37 cellular contexts compared by ENCODE assay signal in the genomic region with DNA sequence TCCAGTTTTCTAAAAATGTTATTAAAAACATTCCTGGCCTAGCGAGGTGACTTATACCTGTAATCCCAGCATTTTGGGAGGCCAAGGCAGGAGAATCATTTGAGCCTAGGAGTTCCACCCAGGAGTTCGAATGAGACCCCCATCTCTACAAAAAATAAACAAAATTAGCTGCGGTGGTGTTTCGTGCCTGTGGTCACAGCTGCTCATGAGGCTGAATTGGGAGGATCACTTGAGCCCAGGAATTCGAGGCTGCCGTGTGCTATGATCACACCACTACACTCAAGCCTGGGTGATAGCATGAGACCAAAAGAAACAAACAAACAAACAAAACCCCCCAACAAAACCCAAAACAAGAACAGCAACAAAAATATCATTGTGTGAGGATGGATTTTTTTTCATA. TPM values are rescaled to one million over a fixed set of nuclear protein-coding genes. Genes with fewer than 3 reads are reported as not detected.
"Had no signal": no experiment of that assay in that cellular context is flagged by ENCODE, and none has a peak within 500 bp of the region (broad histone marks: within the 10 kb centered on the region; RNA-seq: fewer than 3 reads in every experiment).

No MANE protein-coding gene starts in this region.

- H3K27ac ChIP-seq: adrenal gland, body of pancreas, brain microvascular endothelial cell, breast epithelium had no signal

- H3K27me3 Mint-ChIP-seq: activated B cell treated with CpG ODN at 0.5 μM for 24 hours; activated CD4-positive, alpha-beta memory T cell treated with anti-CD3 and anti-CD28 coated beads for 36 hours; activated CD4-positive, alpha-beta T cell treated with anti-CD3 and anti-CD28 coated beads, Interleukin-2, amount 10 ng/mL, durations not matched to agents 24 days and 14 days; activated CD8-positive, alpha-beta T cell treated with anti-CD3 and anti-CD28 coated beads for 36 hours; activated naive CD8-positive, alpha-beta T cell treated with anti-CD3 and anti-CD28 coated beads for 36 hours; activated T-helper 17 cell treated with anti-CD3 and anti-CD28 coated beads, Interleukin-2, amount 50 U/mL, for 72 hours had no signal

- H3K36me3 Mint-ChIP-seq: activated naive CD4-positive, alpha-beta T cell treated with anti-CD3 and anti-CD28 coated beads, Interleukin-2, amount 50 U/mL, for 72 hours had no signal

- H3K4me3 Mint-ChIP-seq: activated B cell treated with CpG ODN at 0.5 μM for 24 hours; activated CD4-positive, alpha-beta memory T cell treated with anti-CD3 and anti-CD28 coated beads for 36 hours; activated CD4-positive, alpha-beta T cell treated with anti-CD3 and anti-CD28 coated beads, Interleukin-2, amount 10 ng/mL, durations not matched to agents 24 days and 14 days; activated CD8-positive, alpha-beta T cell treated with anti-CD3 and anti-CD28 coated beads for 36 hours; activated naive CD4-positive, alpha-beta T cell treated with anti-CD3 and anti-CD28 coated beads for 36 hours; activated naive CD8-positive, alpha-beta T cell treated with anti-CD3 and anti-CD28 coated beads for 36 hours; activated T-cell treated with anti-CD3 and anti-CD28 coated beads, Interleukin-2, amount 50 U/mL, for 4 hours; activated T-cell treated with anti-CD3 and anti-CD28 coated beads, Interleukin-2, amount 50 U/mL, for 72 hours; activated T-helper 1 cell treated with anti-CD3 and anti-CD28 coated beads, Interleukin-12 subunit alpha, Interleukin-12 subunit beta, Interleukin-2, Interleukin-4 antibody, amounts not matched to agents 30 ng/mL and 10 ng/mL and 1 ng/mL, durations not matched to agents 14 hours and 24 hours and 36 hours; activated T-helper 17 cell treated with anti-CD3 and anti-CD28 coated beads, Interleukin-2, amount 50 U/mL, for 72 hours; T-helper 1 cell treated with Interleukin-12 subunit alpha and Interleukin-12 subunit beta and Interleukin-4 antibody, amounts not matched to agents 30 μg/mL and 1 μg/mL, for 36 hours; T-helper 2 cell treated with Interferon-gamma antibody and Interleukin-4, amounts not matched to agents 5 μg/mL and 100 μg/mL, for 36 hours had no signal

- H3K9me3 ChIP-seq: adrenal gland, body of pancreas, breast epithelium had no signal

- H3K4me1 ChIP-seq: breast epithelium had no signal

- DNase-seq: activated B cell treated with CpG ODN at 0.5 μM for 24 hours; activated CD4-positive, alpha-beta memory T cell treated with anti-CD3 and anti-CD28 coated beads for 36 hours; activated CD4-positive, alpha-beta T cell treated with anti-CD3 and anti-CD28 coated beads for 4 hours; activated CD4-positive, alpha-beta T cell treated with anti-CD3 and anti-CD28 coated beads, Interleukin-2, amount 10 ng/mL, durations not matched to agents 24 days and 14 days; activated CD4-positive, alpha-beta T cell treated with anti-CD3 and anti-CD28 coated beads, Interleukin-2, amount 50 U/mL, for 1 hour; activated CD4-positive, alpha-beta T cell treated with anti-CD3 and anti-CD28 coated beads, Interleukin-2, amount 50 U/mL, for 4 hours; activated CD4-positive, CD25-positive, alpha-beta regulatory T cell treated with anti-CD3 and anti-CD28 coated beads, Interleukin-2, amount 50 U/mL, for 72 hours; activated CD8-positive, alpha-beta memory T cell treated with anti-CD3 and anti-CD28 coated beads, Interleukin-2, amount 50 U/mL, for 4 hours; activated CD8-positive, alpha-beta T cell treated with anti-CD3 and anti-CD28 coated beads for 36 hours; activated effector memory CD4-positive, alpha-beta T cell treated with anti-CD3 and anti-CD28 coated beads, Interleukin-2, amount 50 U/mL, for 16 hours; activated gamma-delta T cell treated with Interleukin-2 at 50 U/mL for 16 hours; activated naive CD4-positive, alpha-beta T cell; activated naive CD4-positive, alpha-beta T cell treated with anti-CD3 and anti-CD28 coated beads for 36 hours; activated naive CD4-positive, alpha-beta T cell treated with anti-CD3 and anti-CD28 coated beads, Interleukin-2, amount 50 U/mL, for 16 hours; activated naive CD8-positive, alpha-beta T cell treated with anti-CD3 and anti-CD28 coated beads for 36 hours; activated T-cell treated with anti-CD3 and anti-CD28 coated beads for 4 hours; activated T-cell treated with anti-CD3 and anti-CD28 coated beads, Interleukin-2, amount 50 U/mL, for 1 hour; activated T-cell treated with anti-CD3 and anti-CD28 coated beads, Interleukin-2, amount 50 U/mL, for 4 hours; activated T-cell treated with anti-CD3 and anti-CD28 coated beads, Interleukin-2, amount 50 U/mL, for 72 hours; adrenal gland; amniotic stem cell; aorta; body of pancreas; brain microvascular endothelial cell; central memory CD4-positive, alpha-beta T cell; T-helper 1 cell; T-helper 2 cell; T-helper 9 cell had no signal

- H3K9me3 Mint-ChIP-seq: activated B cell treated with CpG ODN at 0.5 μM for 24 hours; activated CD4-positive, alpha-beta memory T cell treated with anti-CD3 and anti-CD28 coated beads for 36 hours; activated CD4-positive, alpha-beta T cell treated with anti-CD3 and anti-CD28 coated beads, Interleukin-2, amount 10 ng/mL, durations not matched to agents 24 days and 14 days; activated CD8-positive, alpha-beta T cell treated with anti-CD3 and anti-CD28 coated beads for 36 hours; activated naive CD4-positive, alpha-beta T cell treated with anti-CD3 and anti-CD28 coated beads for 36 hours; activated naive CD4-positive, alpha-beta T cell treated with anti-CD3 and anti-CD28 coated beads, Interleukin-2, amount 50 U/mL, for 72 hours; activated naive CD8-positive, alpha-beta T cell treated with anti-CD3 and anti-CD28 coated beads for 36 hours; activated T-cell treated with anti-CD3 and anti-CD28 coated beads, Interleukin-2, amount 50 U/mL, for 4 hours; activated T-cell treated with anti-CD3 and anti-CD28 coated beads, Interleukin-2, amount 50 U/mL, for 72 hours; activated T-helper 1 cell treated with anti-CD3 and anti-CD28 coated beads, Interleukin-12 subunit alpha, Interleukin-12 subunit beta, Interleukin-2, Interleukin-4 antibody, amounts not matched to agents 30 ng/mL and 10 ng/mL and 1 ng/mL, durations not matched to agents 14 hours and 24 hours and 36 hours; activated T-helper 17 cell treated with anti-CD3 and anti-CD28 coated beads, Interleukin-2, amount 50 U/mL, for 72 hours; T-helper 1 cell treated with Interleukin-12 subunit alpha and Interleukin-12 subunit beta and Interleukin-4 antibody, amounts not matched to agents 30 μg/mL and 1 μg/mL, for 36 hours; T-helper 2 cell treated with Interferon-gamma antibody and Interleukin-4, amounts not matched to agents 5 μg/mL and 100 μg/mL, for 36 hours had no signal

- H3K4me1 Mint-ChIP-seq: activated B cell treated with CpG ODN at 0.5 μM for 24 hours had no signal

- H3K27me3 ChIP-seq: adrenal gland, body of pancreas, brain microvascular endothelial cell, breast epithelium had no signal

- H3K27ac Mint-ChIP-seq: activated B cell treated with CpG ODN at 0.5 μM for 24 hours; activated CD4-positive, alpha-beta memory T cell treated with anti-CD3 and anti-CD28 coated beads for 36 hours; activated CD4-positive, alpha-beta T cell treated with anti-CD3 and anti-CD28 coated beads, Interleukin-2, amount 10 ng/mL, durations not matched to agents 24 days and 14 days; activated CD8-positive, alpha-beta T cell treated with anti-CD3 and anti-CD28 coated beads for 36 hours; activated naive CD4-positive, alpha-beta T cell treated with anti-CD3 and anti-CD28 coated beads for 36 hours; activated naive CD4-positive, alpha-beta T cell treated with anti-CD3 and anti-CD28 coated beads, Interleukin-2, amount 50 U/mL, for 72 hours; activated naive CD8-positive, alpha-beta T cell treated with anti-CD3 and anti-CD28 coated beads for 36 hours; activated T-cell treated with anti-CD3 and anti-CD28 coated beads, Interleukin-2, amount 50 U/mL, for 72 hours; activated T-helper 1 cell treated with anti-CD3 and anti-CD28 coated beads, Interleukin-12 subunit alpha, Interleukin-12 subunit beta, Interleukin-2, Interleukin-4 antibody, amounts not matched to agents 30 ng/mL and 10 ng/mL and 1 ng/mL, durations not matched to agents 14 hours and 24 hours and 36 hours; activated T-helper 17 cell treated with anti-CD3 and anti-CD28 coated beads, Interleukin-2, amount 50 U/mL, for 72 hours; T-helper 1 cell treated with Interleukin-12 subunit alpha and Interleukin-12 subunit beta and Interleukin-4 antibody, amounts not matched to agents 30 μg/mL and 1 μg/mL, for 36 hours; T-helper 2 cell treated with Interferon-gamma antibody and Interleukin-4, amounts not matched to agents 5 μg/mL and 100 μg/mL, for 36 hours had no signal

- H3K36me3 ChIP-seq: adrenal gland, brain microvascular endothelial cell, breast epithelium had no signal

- H3K4me3 ChIP-seq: adrenal gland, body of pancreas, breast epithelium had no signal

RNA-seq across cellular contexts. Expression of a gene that starts 34.3 kb away (rescaled TPM):
- total RNA-seq: activated B cell treated with CpG ODN at 0.5 μM for 24 hours; activated CD4-positive, alpha-beta memory T cell treated with anti-CD3 and anti-CD28 coated beads for 36 hours; activated CD4-positive, alpha-beta T cell treated with anti-CD3 and anti-CD28 coated beads, Interleukin-2, amount 10 ng/mL, durations not matched to agents 24 days and 14 days; activated CD8-positive, alpha-beta memory T cell treated with anti-CD3 and anti-CD28 coated beads for 36 hours; activated CD8-positive, alpha-beta T cell treated with anti-CD3 and anti-CD28 coated beads for 36 hours; activated naive CD4-positive, alpha-beta T cell treated with anti-CD3 and anti-CD28 coated beads for 36 hours; activated naive CD4-positive, alpha-beta T cell treated with anti-CD3 and anti-CD28 coated beads, Interleukin-2, amount 50 U/mL, for 72 hours; activated naive CD8-positive, alpha-beta T cell treated with anti-CD3 and anti-CD28 coated beads for 36 hours; activated T-cell treated with anti-CD3 and anti-CD28 coated beads, Interleukin-2, amount 50 U/mL, for 4 hours; activated T-cell treated with anti-CD3 and anti-CD28 coated beads, Interleukin-2, amount 50 U/mL, for 72 hours; activated T-helper 1 cell treated with anti-CD3 and anti-CD28 coated beads, Interleukin-12 subunit alpha, Interleukin-12 subunit beta, Interleukin-2, Interleukin-4 antibody, amounts not matched to agents 30 ng/mL and 10 ng/mL and 1 ng/mL, durations not matched to agents 14 hours and 24 hours and 36 hours; activated T-helper 17 cell treated with anti-CD3 and anti-CD28 coated beads, Interleukin-2, amount 50 U/mL, for 72 hours; aorta; astrocyte; cardiac septum had no signal
